ENCODE assay signal across 8 cellular contexts in the genomic region with DNA sequence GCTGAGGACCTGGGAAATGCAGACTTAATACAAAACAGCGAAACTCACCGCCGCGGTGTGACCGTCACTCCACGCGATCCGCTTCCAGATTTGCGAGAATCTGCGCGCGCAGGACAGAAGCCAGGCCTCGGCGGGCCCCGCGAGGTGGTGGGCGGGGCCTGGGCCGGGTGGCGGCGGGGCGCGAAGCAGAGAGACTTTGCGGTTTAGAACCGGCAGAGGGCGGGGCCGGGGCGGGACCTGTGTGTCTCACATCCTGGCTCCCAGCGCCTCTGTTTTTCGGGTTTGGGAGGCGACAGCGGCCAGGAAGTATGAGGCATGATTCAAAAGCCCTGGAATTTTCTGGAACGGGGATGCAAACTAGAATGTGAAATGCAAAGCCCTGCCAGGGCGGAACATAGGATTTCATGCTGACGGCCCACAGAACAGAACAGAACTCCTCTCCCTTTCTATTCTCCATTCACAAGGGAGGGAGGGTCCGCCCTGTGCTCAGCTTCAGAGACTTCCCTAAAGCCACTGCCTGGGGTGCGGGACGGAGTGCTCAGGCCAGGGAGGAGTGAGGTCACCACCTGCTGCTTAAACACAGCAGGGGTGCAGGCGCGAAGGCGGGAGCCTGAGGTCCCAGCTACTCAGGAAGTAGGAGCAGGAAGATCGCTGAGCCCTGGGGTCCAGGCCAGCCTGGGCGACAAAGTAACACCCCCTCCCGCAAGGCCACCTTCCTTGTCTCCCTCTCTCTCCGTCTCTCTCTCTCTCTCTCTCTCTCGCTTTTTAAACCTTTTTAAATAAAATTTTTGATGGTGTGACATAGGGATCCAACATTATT. TPM values are rescaled to one million over a fixed set of nuclear protein-coding genes. Genes with fewer than 3 reads are reported as not detected.
DNase-seq lines count a peak whose midpoint lies in the region; ATAC-seq, FAIRE-seq and TF ChIP-seq lines count a peak whose summit lies in the region.

No MANE protein-coding gene starts in this region.

- DNase-seq in D341Med (ENCODE audit: low spot score) (peak; percentile 96), KG1 (lab: John Stamatoyannopoulos, UW) (peak; percentile 88), RCC 7860 (ENCODE audit: low spot score) (peak; percentile 83), fibroblast of pulmonary artery (ENCODE audit: low read depth) (peak; percentile 94), natural killer cell (peak; percentile 91)
- DNase-seq in activated effector memory CD4-positive, alpha-beta T cell treated with Interleukin-2 at 50 U/mL for 16 hours = peak; percentile 86
- peak; percentile 81 for DNase-seq in stimulated activated naive B cell treated with anti-CD40 and anti-IgM and Interleukin-4, amounts not matched to agents 10 μg/mL and 1 μg/mL and 100 μg/mL, for 72 hours

- H3K4me3 Mint-ChIP-seq in natural killer cell = peak overlapping the region; percentile 97
- peak overlapping the region; percentile 92 to 96 for H3K4me3 Mint-ChIP-seq in stimulated activated naive B cell treated with anti-CD40 and anti-IgM and Interleukin-4, amounts not matched to agents 10 μg/mL and 1 μg/mL and 100 μg/mL, for 72 hours

- H3K4me1 Mint-ChIP-seq in natural killer cell = peaks cover 29 to 34% of the 10 kb centered on the region in 2 donors
- H3K4me1 Mint-ChIP-seq in stimulated activated naive B cell treated with anti-CD40 and anti-IgM and Interleukin-4, amounts not matched to agents 10 μg/mL and 1 μg/mL and 100 μg/mL, for 72 hours = peaks cover 25 to 51% of the 10 kb centered on the region in 2 donors

- no peaks in the 10 kb centered on the region for H3K36me3 Mint-ChIP-seq in natural killer cell
- H3K36me3 Mint-ChIP-seq in stimulated activated naive B cell treated with anti-CD40 and anti-IgM and Interleukin-4, amounts not matched to agents 10 μg/mL and 1 μg/mL and 100 μg/mL, for 72 hours = peaks cover 2 to 15% of the 10 kb centered on the region in 2 donors

- peak overlapping the region; percentile 88 for H3K4me3 ChIP-seq in fibroblast of pulmonary artery (replicated peaks; ENCODE audit: low read depth, low read length)

- no peaks in the 10 kb centered on the region for H3K9me3 Mint-ChIP-seq in natural killer cell
- no peaks in the 10 kb centered on the region for H3K9me3 Mint-ChIP-seq in stimulated activated naive B cell treated with anti-CD40 and anti-IgM and Interleukin-4, amounts not matched to agents 10 μg/mL and 1 μg/mL and 100 μg/mL, for 72 hours

- peak; percentile 4 for TF ChIP-seq CTCF in fibroblast of pulmonary artery (IDR thresholded peaks at IDR 0.05; ENCODE audit: low read length, missing control alignments)
- no peak for TF ChIP-seq CTCF in natural killer cell (IDR thresholded peaks at IDR 0.05)

- H3K27ac Mint-ChIP-seq in natural killer cell = peak overlapping the region; percentile 92 to 93
- peak overlapping the region; percentile 97 for H3K27ac Mint-ChIP-seq in stimulated activated naive B cell treated with anti-CD40 and anti-IgM and Interleukin-4, amounts not matched to agents 10 μg/mL and 1 μg/mL and 100 μg/mL, for 72 hours

- no peaks in the 10 kb centered on the region for H3K27me3 Mint-ChIP-seq in natural killer cell (ENCODE audit: low read depth in 2 of 2)
- H3K27me3 Mint-ChIP-seq in stimulated activated naive B cell treated with anti-CD40 and anti-IgM and Interleukin-4, amounts not matched to agents 10 μg/mL and 1 μg/mL and 100 μg/mL, for 72 hours = no peaks in the 10 kb centered on the region

- ATAC-seq in GM21528 (IDR thresholded peaks at IDR 0.05; ENCODE audit: low FRiP score, unreplicated experiment) (peak; percentile 79), natural killer cell (peak; percentile 93 to 97 (median 95))
- ATAC-seq in stimulated activated naive B cell treated with anti-CD40 and anti-IgM and Interleukin-4, amounts not matched to agents 10 μg/mL and 1 μg/mL and 100 μg/mL, for 72 hours (replicated peaks) = peak; percentile 90 to 95

- intact Hi-C loops in natural killer cell (cut with micrococcal nuclease) = loop anchor here (5.0 to 10.0 kb wide), 3 partner anchors 43 to 156 kb away; no protein-coding TSS in a partner anchor

- no peak for FAIRE-seq in RCC 7860 (lab: Jason Lieb, UNC)

RNA-seq across cellular contexts. Expression of gene ZNF611, which starts 44.2 kb away (rescaled TPM):
- total RNA-seq in natural killer cell = 10 to 100 TPM; 41.2 to 58.0 (median 44.2) TPM

RNA-seq across cellular contexts. Expression of gene ZNF83, which starts 52.5 kb away (rescaled TPM):
- 100 to 1,000 TPM in 1 of 3 donors, 10 to 100 TPM in 2; 46.8 to 114 (median 96.9) TPM for total RNA-seq in natural killer cell

Comparison
In these comparisons a context has a peak if more than half of its experiments do, and no peak if none do; other contexts are left out.
1. Peak in every context shown above with its lines: DNase-seq, ATAC-seq and H3K4me3 ChIP-seq.